ENCODE assay signal across 19 cellular contexts in the genomic region with DNA sequence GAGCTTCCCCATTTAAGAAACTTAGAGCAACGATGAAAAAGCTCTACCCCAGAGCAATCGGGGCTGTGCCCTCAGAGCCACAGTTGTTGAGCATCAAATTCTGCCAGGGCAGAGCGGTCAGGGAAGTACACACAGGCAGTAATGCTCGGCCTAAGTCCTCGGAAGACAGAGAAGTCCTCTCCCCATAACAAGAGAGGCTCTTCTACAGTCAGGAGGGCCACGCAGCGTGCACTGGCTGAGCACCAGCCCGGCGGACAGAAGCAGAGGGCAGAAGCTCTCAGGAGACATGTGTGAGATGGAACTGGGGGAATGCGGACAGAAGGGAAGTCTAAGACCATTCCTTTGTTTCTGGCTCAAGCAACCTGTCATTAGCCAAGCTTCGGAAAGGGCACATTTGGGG.
"Had no signal": no experiment of that assay in that cellular context is flagged by ENCODE, and none has a peak within 500 bp of the region (broad histone marks: within the 10 kb centered on the region; RNA-seq: fewer than 3 reads in every experiment).

No MANE protein-coding gene starts in this region.

- H3K4me3 ChIP-seq: hepatocyte, left ventricle myocardium inferior, lower lobe of right lung, right atrium auricular region, sigmoid colon, skin epidermis had no signal

- H3K4me3 Mint-ChIP-seq: effector memory CD8-positive, alpha-beta T cell; memory B cell; mesothelial cell of epicardium; natural killer cell had no signal

- H3K4me2 ChIP-seq: hepatocyte had no signal

- H3K9me3 ChIP-seq: left ventricle myocardium inferior, lower lobe of right lung, right atrium auricular region, sigmoid colon had no signal

- DNase-seq: effector memory CD8-positive, alpha-beta T cell; erythroblast; foreskin keratinocyte; head of caudate nucleus; kidney; left cardiac atrium; left ventricle myocardium inferior; lower lobe of right lung; natural killer cell; sigmoid colon; stimulated activated CD4-positive, alpha-beta T cell treated with anti-CD3 and anti-CD28 coated beads, Interleukin-2, amount 100 ng/mL, for 24 hours; stimulated activated CD4-positive, alpha-beta T cell treated with anti-CD3 and anti-CD28 coated beads, Interleukin-4, amount 100 ng/mL, for 4 hours; stimulated activated naive CD4-positive, alpha-beta T cell treated with Interleukin-2 at 50 U/mL for 16 hours; trophoblast cell had no signal

- H3K27ac ChIP-seq: foreskin keratinocyte, hepatocyte, left ventricle myocardium inferior, lower lobe of right lung, right atrium auricular region, sigmoid colon, skin epidermis had no signal

- H3K36me3 Mint-ChIP-seq: natural killer cell had no signal

- ATAC-seq: effector memory CD8-positive, alpha-beta T cell; foreskin keratinocyte; left cardiac atrium; lower lobe of right lung; natural killer cell had no signal

- H2AFZ ChIP-seq: hepatocyte had no signal

- H3K27me3 Mint-ChIP-seq: effector memory CD8-positive, alpha-beta T cell had no signal

- H3K9me3 Mint-ChIP-seq: effector memory CD8-positive, alpha-beta T cell; memory B cell; mesothelial cell of epicardium; natural killer cell had no signal

- H3K27me3 ChIP-seq: foreskin keratinocyte, hepatocyte, right atrium auricular region, sigmoid colon had no signal

- H3K36me3 ChIP-seq: left ventricle myocardium inferior, lower lobe of right lung, sigmoid colon had no signal

- H3K27ac Mint-ChIP-seq: effector memory CD8-positive, alpha-beta T cell; memory B cell; mesothelial cell of epicardium; natural killer cell had no signal
